ENCODE assay signal across 8 cellular contexts in the genomic region with DNA sequence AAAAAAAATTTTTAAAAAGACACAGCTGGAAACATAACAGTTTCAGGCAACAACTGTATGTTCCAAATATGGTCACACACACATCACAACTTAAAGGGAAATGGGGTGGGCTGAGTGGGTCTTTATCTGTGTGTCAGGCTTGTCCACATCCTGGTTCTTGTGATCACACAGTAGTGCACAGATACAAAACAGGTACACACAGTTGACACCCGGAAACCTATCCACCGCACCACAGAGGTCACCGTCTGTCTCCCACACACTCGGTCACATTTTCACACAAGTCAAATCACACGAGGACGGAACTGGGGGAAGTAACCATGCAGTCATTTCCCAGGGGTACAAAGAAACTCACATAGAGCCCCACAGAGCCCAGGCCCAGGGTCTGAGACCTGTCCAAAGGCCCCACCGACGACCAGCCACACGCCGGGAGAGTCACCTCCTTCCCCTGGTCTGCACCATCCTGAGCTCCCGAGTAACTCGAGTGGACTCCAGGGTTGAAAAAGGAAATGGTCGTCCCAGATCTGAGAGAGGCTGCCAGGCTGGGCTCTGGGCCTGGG. TPM values are rescaled to one million over a fixed set of nuclear protein-coding genes. Genes with fewer than 3 reads are reported as not detected.
DNase-seq lines count a peak whose midpoint lies in the region; ATAC-seq and TF ChIP-seq lines count a peak whose summit lies in the region.

No MANE protein-coding gene starts in this region.

- H3K4me2 ChIP-seq in HCT116 (ENCODE audit: low read length) = no peak overlapping the region

- TF ChIP-seq RAD21 in HCT116 (IDR thresholded peaks at IDR 0.05; ENCODE audit: low read depth) = no peak

- peak overlapping the region; percentile 100 for H3K27ac Mint-ChIP-seq in T-helper 2 cell treated with Interferon-gamma antibody and Interleukin-4, amounts not matched to agents 5 μg/mL and 100 μg/mL, for 36 hours
- H3K27ac Mint-ChIP-seq in dendritic cell treated with granulocyte-macrophage colony-stimulating factor and Interleukin-4, amounts not matched to agents 40 ng/mL and 50 ng/mL, for 4 days = peak overlapping the region; percentile 84

- peaks cover 40% of the 10 kb centered on the region for H3K4me1 Mint-ChIP-seq in T-helper 2 cell treated with Interferon-gamma antibody and Interleukin-4, amounts not matched to agents 5 μg/mL and 100 μg/mL, for 36 hours (ENCODE audit: low read depth)
- H3K4me1 Mint-ChIP-seq in dendritic cell treated with granulocyte-macrophage colony-stimulating factor and Interleukin-4, amounts not matched to agents 40 ng/mL and 50 ng/mL, for 4 days (ENCODE audit: low read depth) = peaks cover 79% of the 10 kb centered on the region

- RAD21 ChIA-PET in HCT116 (lab: Charles Lee; ENCODE audit: low non-redundant PET in 1 of 2, low total read pairs in 2 of 2, uncharacterized antibody in 2 of 2, unreplicated experiment in 2 of 2) = no interaction called here

- peak overlapping the region; percentile 79 for H3K4me3 Mint-ChIP-seq in T-helper 2 cell treated with Interferon-gamma antibody and Interleukin-4, amounts not matched to agents 5 μg/mL and 100 μg/mL, for 36 hours
- H3K4me3 Mint-ChIP-seq in dendritic cell treated with granulocyte-macrophage colony-stimulating factor and Interleukin-4, amounts not matched to agents 40 ng/mL and 50 ng/mL, for 4 days = no peak overlapping the region

- CTCF ChIA-PET in HCT116 (lab: Charles Lee) = no interaction called here

- H3K36me3 ChIP-seq in HCT116 (ENCODE audit: control insufficient read depth in 1 of 2, insufficient read depth in 2 of 2, low read length in 2 of 2) = peaks cover 20 to 23% of the 10 kb centered on the region in 2 experiments

- H2AFZ ChIP-seq in HCT116 (ENCODE audit: low read depth, low read length, poor library complexity, severe bottlenecking) = peak overlapping the region; percentile 41

- no peaks in the 10 kb centered on the region for H3K27me3 ChIP-seq in HCT116 (ENCODE audit: insufficient read depth, low read length)

- BruUV-seq in HCT116 (replicated peaks; lab: Mats Ljungman, UMichigan) = no TSS peak

- H3K9me3 Mint-ChIP-seq in T-helper 2 cell treated with Interferon-gamma antibody and Interleukin-4, amounts not matched to agents 5 μg/mL and 100 μg/mL, for 36 hours = no peaks in the 10 kb centered on the region
- no peaks in the 10 kb centered on the region for H3K9me3 Mint-ChIP-seq in dendritic cell treated with granulocyte-macrophage colony-stimulating factor and Interleukin-4, amounts not matched to agents 40 ng/mL and 50 ng/mL, for 4 days

- no peaks in the 10 kb centered on the region for H3K9me2 ChIP-seq in HCT116 (ENCODE audit: insufficient read depth)

- H3K4me1 ChIP-seq in HCT116 (ENCODE audit: control insufficient read depth in 1 of 2, insufficient read depth in 2 of 2, low read length in 2 of 2) = peaks cover 12 to 21% of the 10 kb centered on the region in 2 experiments

- no peak for TF ChIP-seq CTCF in GM12865 (IDR thresholded peaks at IDR 0.05; ENCODE audit: insufficient read depth, low read depth, low read length, missing control alignments)
- no peak for TF ChIP-seq CTCF in HCT116 (IDR thresholded peaks at IDR 0.05 in 2 of 3, conservative IDR thresholded peaks at IDR 0.05 in 1 of 3; ENCODE audit: borderline replicate concordance in 1 of 3, insufficient read depth in 1 of 3, low read depth in 2 of 3, low read length in 2 of 3)

- no peaks in the 10 kb centered on the region for H4K20me1 ChIP-seq in HCT116 (ENCODE audit: insufficient read depth)

- H3K4me3 ChIP-seq in GM12865 (ENCODE audit: low read depth, low read length) (peak overlapping the region; percentile 91), HCT116 (replicated peaks in 1 of 2; ENCODE audit: low read depth in 1 of 2, low read length in 2 of 2) (no peak overlapping the region)

- no peak overlapping the region for H3K9ac ChIP-seq in HCT116 (ENCODE audit: low read length)

- H3K27ac ChIP-seq in HCT116 (ENCODE audit: low read depth, low read length) = no peak overlapping the region

- H3K27me3 Mint-ChIP-seq in T-helper 2 cell treated with Interferon-gamma antibody and Interleukin-4, amounts not matched to agents 5 μg/mL and 100 μg/mL, for 36 hours (ENCODE audit: low read depth) = no peaks in the 10 kb centered on the region
- H3K27me3 Mint-ChIP-seq in dendritic cell treated with granulocyte-macrophage colony-stimulating factor and Interleukin-4, amounts not matched to agents 40 ng/mL and 50 ng/mL, for 4 days = no peaks in the 10 kb centered on the region

- no peak for ATAC-seq in HCT116
- ATAC-seq in HG02678 (IDR thresholded peaks at IDR 0.05; ENCODE audit: unreplicated experiment) = no peak
- ATAC-seq in HG03565 (IDR thresholded peaks at IDR 0.05; ENCODE audit: unreplicated experiment) = no peak

- H3K79me2 ChIP-seq in HCT116 (ENCODE audit: insufficient read depth, low read length) = peaks cover 37% of the 10 kb centered on the region

- DNase-seq in GM12865 (ENCODE audit: low read depth) = peak; percentile 98
- DNase-seq in HCT116 (ENCODE audit: low read depth, low spot score) = no peak
- peak; percentile 90 for DNase-seq in T-helper 2 cell treated with Interferon-gamma antibody and Interleukin-4, amounts not matched to agents 5 μg/mL and 100 μg/mL, for 36 hours (ENCODE audit: low spot score)
- peak; percentile 67 for DNase-seq in stimulated activated CD8-positive, alpha-beta memory T cell treated with anti-CD3 and anti-CD28 coated beads, Interleukin-4, amount 100 ng/mL, for 24 hours (ENCODE audit: low read depth)
- DNase-seq in NCI-H82 (lab: John Stamatoyannopoulos, UW) = no peak

- POLR2A ChIA-PET in HCT116 (lab: Charles Lee) = interaction anchor here (1.4 kb wide), 1 partner anchor 9 kb away, joined by 5 read pairs; no protein-coding TSS in a partner anchor

- H3K9me3 ChIP-seq in HCT116 (ENCODE audit: control insufficient read depth in 1 of 2, insufficient read depth in 1 of 2, low read depth in 1 of 2, low read length in 2 of 2) = no peaks in the 10 kb centered on the region

- TF ChIP-seq POLR2A in HCT116 (IDR thresholded peaks at IDR 0.05; ENCODE audit: borderline replicate concordance, extremely low read depth, insufficient read depth, insufficient read length) = no peak

- intact Hi-C loops in HCT116 (cut with micrococcal nuclease) = no loop called here
- intact Hi-C loops in dendritic cell treated with granulocyte-macrophage colony-stimulating factor and Interleukin-4, amounts not matched to agents 40 ng/mL and 50 ng/mL, for 4 days (cut with micrococcal nuclease) = no loop called here

- H3K36me3 Mint-ChIP-seq in T-helper 2 cell treated with Interferon-gamma antibody and Interleukin-4, amounts not matched to agents 5 μg/mL and 100 μg/mL, for 36 hours (ENCODE audit: low read depth) = peaks cover 24% of the 10 kb centered on the region
- peaks cover 38% of the 10 kb centered on the region for H3K36me3 Mint-ChIP-seq in dendritic cell treated with granulocyte-macrophage colony-stimulating factor and Interleukin-4, amounts not matched to agents 40 ng/mL and 50 ng/mL, for 4 days (ENCODE audit: low read depth)

TF ChIP-seq in HCT116, 20 proteins besides CTCF, POLR2A, EP300 and RAD21:
- TF ChIP-seq ELF1 (IDR thresholded peaks at IDR 0.05; ENCODE audit: borderline replicate concordance, low read depth) = no peak
- no peak for TF ChIP-seq SIN3A (IDR thresholded peaks at IDR 0.05; ENCODE audit: low read depth)
- no peak for TF ChIP-seq EZH2 (IDR thresholded peaks at IDR 0.05)
- no peak for TF ChIP-seq YY1 (IDR thresholded peaks at IDR 0.05; ENCODE audit: extremely low read depth, insufficient replicate concordance, low read depth, low read length)
- TF ChIP-seq, protein P1, sequence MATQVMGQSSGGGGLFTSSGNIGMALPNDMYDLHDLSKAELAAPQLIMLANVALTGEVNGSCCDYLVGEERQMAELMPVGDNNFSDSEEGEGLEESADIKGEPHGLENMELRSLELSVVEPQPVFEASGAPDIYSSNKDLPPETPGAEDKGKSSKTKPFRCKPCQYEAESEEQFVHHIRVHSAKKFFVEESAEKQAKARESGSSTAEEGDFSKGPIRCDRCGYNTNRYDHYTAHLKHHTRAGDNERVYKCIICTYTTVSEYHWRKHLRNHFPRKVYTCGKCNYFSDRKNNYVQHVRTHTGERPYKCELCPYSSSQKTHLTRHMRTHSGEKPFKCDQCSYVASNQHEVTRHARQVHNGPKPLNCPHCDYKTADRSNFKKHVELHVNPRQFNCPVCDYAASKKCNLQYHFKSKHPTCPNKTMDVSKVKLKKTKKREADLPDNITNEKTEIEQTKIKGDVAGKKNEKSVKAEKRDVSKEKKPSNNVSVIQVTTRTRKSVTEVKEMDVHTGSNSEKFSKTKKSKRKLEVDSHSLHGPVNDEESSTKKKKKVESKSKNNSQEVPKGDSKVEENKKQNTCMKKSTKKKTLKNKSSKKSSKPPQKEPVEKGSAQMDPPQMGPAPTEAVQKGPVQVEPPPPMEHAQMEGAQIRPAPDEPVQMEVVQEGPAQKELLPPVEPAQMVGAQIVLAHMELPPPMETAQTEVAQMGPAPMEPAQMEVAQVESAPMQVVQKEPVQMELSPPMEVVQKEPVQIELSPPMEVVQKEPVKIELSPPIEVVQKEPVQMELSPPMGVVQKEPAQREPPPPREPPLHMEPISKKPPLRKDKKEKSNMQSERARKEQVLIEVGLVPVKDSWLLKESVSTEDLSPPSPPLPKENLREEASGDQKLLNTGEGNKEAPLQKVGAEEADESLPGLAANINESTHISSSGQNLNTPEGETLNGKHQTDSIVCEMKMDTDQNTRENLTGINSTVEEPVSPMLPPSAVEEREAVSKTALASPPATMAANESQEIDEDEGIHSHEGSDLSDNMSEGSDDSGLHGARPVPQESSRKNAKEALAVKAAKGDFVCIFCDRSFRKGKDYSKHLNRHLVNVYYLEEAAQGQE (IDR thresholded peaks at IDR 0.05; ENCODE audit: low read depth) = no peak
- no peak for TF ChIP-seq FOSL1 (IDR thresholded peaks at IDR 0.05; ENCODE audit: low read depth)

RNA-seq across cellular contexts. Expression of a gene that starts 1.4 kb away (rescaled TPM):
- 101 TPM for total RNA-seq in HCT116 (2021; ENCODE audit: unreplicated experiment)
- 49.1 and 49.4 TPM in 2 replicates for polyA plus RNA-seq in HCT116 (2012)

RNA-seq across cellular contexts. Expression of a gene that starts 2.3 kb away (rescaled TPM):
- total RNA-seq in HCT116 (2021; ENCODE audit: unreplicated experiment) = not detected
- polyA plus RNA-seq in HCT116 (2012) = 0.12 and 0.14 TPM in 2 replicates

RNA-seq across cellular contexts. Expression of a gene that starts 6.8 kb away (rescaled TPM):
- 43.8 TPM for total RNA-seq in HCT116 (2021; ENCODE audit: unreplicated experiment)
- 24.1 and 29.2 TPM in 2 replicates for polyA plus RNA-seq in HCT116 (2012)

RNA-seq across cellular contexts. Expression of a gene that starts 15.0 kb away (rescaled TPM):
- 254 TPM for total RNA-seq in HCT116 (2021; ENCODE audit: unreplicated experiment)
- 241 and 250 TPM in 2 replicates for polyA plus RNA-seq in HCT116 (2012)

RNA-seq across cellular contexts. Expression of a gene that starts 18.6 kb away (rescaled TPM):
- total RNA-seq in HCT116 (2021; ENCODE audit: unreplicated experiment) = 18.5 TPM
- polyA plus RNA-seq in HCT116 (2012) = 13.9 and 14.8 TPM in 2 replicates

Comparison
In these comparisons a context has a peak if more than half of its experiments do, and no peak if none do; other contexts are left out.
1. DNase-seq: peak in GM12865 (single experiment), T-helper 2 cell treated with Interferon-gamma antibody and Interleukin-4, amounts not matched to agents 5 μg/mL and 100 μg/mL, for 36 hours (single experiment) and stimulated activated CD8-positive, alpha-beta memory T cell treated with anti-CD3 and anti-CD28 coated beads, Interleukin-4, amount 100 ng/mL, for 24 hours (single experiment); none in HCT116 (single experiment) and NCI-H82 (single experiment).